24 cellular contexts compared by ENCODE assay signal in the genomic region with DNA sequence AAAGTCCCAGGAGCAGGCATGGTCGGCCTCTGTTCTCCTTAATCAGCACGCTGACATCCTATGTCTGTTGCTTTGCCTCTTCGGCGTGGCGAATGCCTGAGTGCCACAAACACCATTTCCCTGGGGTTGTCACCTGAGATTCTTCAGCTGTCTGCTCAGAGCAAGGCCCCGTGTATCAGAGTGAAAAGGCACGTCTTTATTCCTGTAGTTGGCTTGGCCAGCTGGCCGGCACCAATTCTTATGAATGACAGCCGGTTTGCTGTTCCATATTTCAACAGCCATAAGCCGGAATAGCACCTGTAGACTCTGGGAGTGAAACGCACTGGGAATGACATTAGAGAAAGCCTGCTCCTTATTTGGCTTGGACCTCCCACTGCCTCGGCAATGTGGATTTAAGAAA.
"Had no signal": no experiment of that assay in that cellular context is flagged by ENCODE, and none has a peak within 500 bp of the region (broad histone marks: within the 10 kb centered on the region; RNA-seq: fewer than 3 reads in every experiment).

No MANE protein-coding gene starts in this region.

- H3K27ac ChIP-seq: epithelial cell of prostate, esophagus squamous epithelium, left ventricle myocardium inferior, ovary, prostate gland, spleen, transverse colon, vagina had no signal

- H3K27me3 ChIP-seq: esophagus squamous epithelium, ovary, spleen, transverse colon, vagina had no signal

- DNase-seq: activated CD4-positive, alpha-beta T cell treated with anti-CD3 and anti-CD28 coated beads for 36 hours; activated CD4-positive, CD25-positive, alpha-beta regulatory T cell; activated CD8-positive, alpha-beta memory T cell treated with anti-CD3 and anti-CD28 coated beads, Interleukin-2, amount 10 ng/mL, durations not matched to agents 7 days and 5 days; activated CD8-positive, alpha-beta T cell treated with anti-CD3 and anti-CD28 coated beads, Interleukin-2, amount 10 ng/mL, durations not matched to agents 7 days and 5 days; activated naive CD8-positive, alpha-beta T cell treated with anti-CD3 and anti-CD28 coated beads, Interleukin-2, amount 50 U/mL, for 24 hours; activated T-cell treated with anti-CD3 and anti-CD28 coated beads, Interleukin-2, amount 50 U/mL, for 48 hours; amygdala; dermis blood vessel endothelial cell; effector CD4-positive, alpha-beta T cell; esophagus squamous epithelium; foreskin melanocyte; kidney glomerular epithelial cell; left ventricle myocardium inferior; mesendoderm; natural killer cell; ovary; spleen; stimulated activated naive CD4-positive, alpha-beta T cell treated with Interleukin-2 at 50 U/mL for 16 hours; T-helper 1 cell; transverse colon had no signal

- H3K36me3 ChIP-seq: esophagus squamous epithelium, left ventricle myocardium inferior, ovary, prostate gland, spleen, transverse colon, vagina had no signal

- H3K9me3 ChIP-seq: esophagus squamous epithelium, left ventricle myocardium inferior, ovary, prostate gland, spleen, transverse colon, vagina had no signal

- H3K4me3 ChIP-seq: esophagus squamous epithelium, left ventricle myocardium inferior, lung, ovary, prostate gland, spleen, transverse colon, vagina had no signal

- ATAC-seq: activated CD4-positive, alpha-beta T cell treated with anti-CD3 and anti-CD28 coated beads for 36 hours; activated CD8-positive, alpha-beta memory T cell treated with anti-CD3 and anti-CD28 coated beads, Interleukin-2, amount 10 ng/mL, durations not matched to agents 7 days and 5 days; activated CD8-positive, alpha-beta T cell treated with anti-CD3 and anti-CD28 coated beads, Interleukin-2, amount 10 ng/mL, durations not matched to agents 7 days and 5 days; activated naive CD8-positive, alpha-beta T cell treated with anti-CD3 and anti-CD28 coated beads, Interleukin-2, amount 50 U/mL, for 24 hours; natural killer cell had no signal

- H3K4me1 ChIP-seq: esophagus squamous epithelium, prostate gland, spleen, transverse colon, vagina had no signal
